Comparison of ENCODE assay signal across 8 cellular contexts in the genomic region with DNA sequence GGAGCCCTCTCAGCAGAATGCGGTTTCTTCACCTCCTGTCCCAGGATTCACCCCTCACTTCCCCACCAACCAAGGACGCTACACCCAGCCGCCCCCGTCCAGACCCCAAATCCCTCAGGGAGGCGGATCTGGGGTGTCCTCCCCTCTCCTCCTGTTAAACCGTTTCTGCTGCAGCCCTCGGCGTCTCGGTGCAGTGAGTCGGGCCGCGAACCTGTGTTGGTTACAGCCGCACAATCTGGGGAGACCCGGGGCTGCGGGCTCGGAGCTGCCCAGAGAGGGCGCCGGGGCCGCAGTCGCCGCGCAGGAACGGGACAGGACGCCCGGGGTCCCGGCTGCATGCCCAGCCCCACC. TPM values are rescaled to one million over a fixed set of nuclear protein-coding genes. Genes with fewer than 3 reads are reported as not detected.
A peak's percentile ranks its signal among the peaks of the same experiment; 100 is the strongest.
DNase-seq lines count a peak whose midpoint lies in the region; ATAC-seq, FAIRE-seq and TF ChIP-seq lines count a peak whose summit lies in the region.
"Not testable (repeated sequence)": the region's sequence is repeated elsewhere in the genome, so short reads cannot be mapped to it uniquely, and the experiment has no call there.

No MANE protein-coding gene starts in this region.

- H3K4me1 ChIP-seq in keratinocyte (ENCODE audit: control insufficient read depth, extremely low read depth, insufficient read depth, low read length); aorta (ENCODE audit: control insufficient read depth in 1 of 2, insufficient read depth in 2 of 2, low read length in 2 of 2): not testable (repeated sequence)

- peak overlapping the region; percentile 88 for H2AFZ ChIP-seq in keratinocyte (ENCODE audit: control insufficient read depth, low read length)

- dilution Hi-C loops in keratinocyte (cut with MboI; ENCODE audit: extremely low pct_ligation_motif_present, low sequenced_read_pairs): not testable (repeated sequence)

- not testable (repeated sequence) for H3K79me2 ChIP-seq in keratinocyte (ENCODE audit: control insufficient read depth, insufficient read depth, low read length)

- ATAC-seq in GM18867 (IDR thresholded peaks at IDR 0.05; ENCODE audit: unreplicated experiment) (peak; percentile 7), HG03039 (IDR thresholded peaks at IDR 0.05; ENCODE audit: unreplicated experiment) (peak; percentile 26)
- not testable (repeated sequence) for ATAC-seq in sciatic nerve; aorta (ENCODE audit: low FRiP score)

- 0 to 1% methylated on average over 17 to 26 of the region's 26 CpGs for WGBS in aorta, 2 donors

- not testable (repeated sequence) for H3K9me3 ChIP-seq in keratinocyte (ENCODE audit: control insufficient read depth, low read depth, low read length); aorta (ENCODE audit: control insufficient read depth, low read length)

- FAIRE-seq in keratinocyte (lab: Jason Lieb, UNC): not testable (repeated sequence)

- H3K36me3 ChIP-seq in keratinocyte (ENCODE audit: control insufficient read depth in 2 of 2, extremely low read depth in 1 of 2, insufficient read depth in 2 of 2, low read length in 2 of 2); aorta (ENCODE audit: control insufficient read depth in 1 of 2, insufficient read depth in 2 of 2, low read length in 1 of 2): not testable (repeated sequence)

- DNase-seq in NCI-H1417 (lab: John Stamatoyannopoulos, UW) (peak in 2 of 3 experiments; percentile 14 to 80), sciatic nerve (ENCODE audit: low spot score) (peak; percentile 58)
- DNase-seq in activated CD4-positive, alpha-beta T cell treated with anti-CD3 and anti-CD28 coated beads, Interleukin-2, amount 50 U/mL, for 1 hour: peak; percentile 6
- not testable (repeated sequence) for DNase-seq in keratinocyte (ENCODE audit: low read depth, low spot score); aorta

- H3K9me3 Mint-ChIP-seq in dendritic cell treated with granulocyte-macrophage colony-stimulating factor and Interleukin-4, amounts not matched to agents 40 ng/mL and 50 ng/mL, for 4 days: peaks cover 40% of the 10 kb centered on the region

- not testable (repeated sequence) for H3K27me3 Mint-ChIP-seq in dendritic cell treated with granulocyte-macrophage colony-stimulating factor and Interleukin-4, amounts not matched to agents 40 ng/mL and 50 ng/mL, for 4 days

- H3K27ac ChIP-seq in keratinocyte (ENCODE audit: control insufficient read depth, insufficient read depth, low read length): peak overlapping the region; percentile 31
- peak overlapping the region in 1 of 2 donors; percentile 61 for H3K27ac ChIP-seq in aorta (ENCODE audit: low read depth in 1 of 2, low read length in 2 of 2)

- H3K4me3 ChIP-seq in keratinocyte (ENCODE audit: control insufficient read depth in 2 of 3, extremely low read depth in 1 of 3, insufficient read depth in 2 of 3, low read depth in 1 of 3, low read length in 3 of 3) (peak overlapping the region; percentile 68 to 78 (median 70)), aorta (ENCODE audit: low read length in 2 of 2) (peak overlapping the region; percentile 75 to 97)

- peaks cover 19% of the 10 kb centered on the region for H3K36me3 Mint-ChIP-seq in dendritic cell treated with granulocyte-macrophage colony-stimulating factor and Interleukin-4, amounts not matched to agents 40 ng/mL and 50 ng/mL, for 4 days (ENCODE audit: low read depth)

- H3K4me1 Mint-ChIP-seq in dendritic cell treated with granulocyte-macrophage colony-stimulating factor and Interleukin-4, amounts not matched to agents 40 ng/mL and 50 ng/mL, for 4 days (ENCODE audit: low read depth): peaks cover 12% of the 10 kb centered on the region

- peak overlapping the region; percentile 100 for H3K4me3 Mint-ChIP-seq in dendritic cell treated with granulocyte-macrophage colony-stimulating factor and Interleukin-4, amounts not matched to agents 40 ng/mL and 50 ng/mL, for 4 days

- not testable (repeated sequence) for H3K27me3 ChIP-seq in keratinocyte (ENCODE audit: control insufficient read depth, extremely low read depth, insufficient read depth, low read length); aorta (ENCODE audit: control insufficient read depth in 1 of 2, insufficient read depth in 2 of 2, low read length in 1 of 2)

- intact Hi-C loops in dendritic cell treated with granulocyte-macrophage colony-stimulating factor and Interleukin-4, amounts not matched to agents 40 ng/mL and 50 ng/mL, for 4 days (cut with micrococcal nuclease): loop anchor here (2.0 kb wide), 2 partner anchors 44 to 146 kb away; a partner anchor contains a TSS
- intact Hi-C loops in sciatic nerve (cut with DNase I); aorta (cut with DNase I): not testable (repeated sequence)

- TF ChIP-seq CTCF in keratinocyte (optimal IDR thresholded peaks at IDR 0.05 in 1 of 3, IDR thresholded peaks at IDR 0.05 in 1 of 3, conservative IDR thresholded peaks at IDR 0.05 in 1 of 3; ENCODE audit: extremely low read depth in 1 of 3, insufficient read depth in 2 of 3, low read length in 3 of 3): not testable (repeated sequence)

- peak overlapping the region; percentile 80 for H3K4me2 ChIP-seq in keratinocyte (ENCODE audit: control insufficient read depth, extremely low read depth, insufficient read depth, low read depth, low read length)

- peak overlapping the region; percentile 89 for H3K27ac Mint-ChIP-seq in dendritic cell treated with granulocyte-macrophage colony-stimulating factor and Interleukin-4, amounts not matched to agents 40 ng/mL and 50 ng/mL, for 4 days

- peak overlapping the region; percentile 74 for H3K9ac ChIP-seq in keratinocyte (ENCODE audit: control insufficient read depth, extremely low read depth, insufficient read depth, low read length)

- H4K20me1 ChIP-seq in keratinocyte (ENCODE audit: control insufficient read depth, extremely low read depth, insufficient read depth, low read length): not testable (repeated sequence)

- H3K9me1 ChIP-seq in keratinocyte (ENCODE audit: control insufficient read depth, extremely low read depth, insufficient read depth, low read length): not testable (repeated sequence)

RNA-seq across cellular contexts. Expression of a gene that starts 0.4 kb away (rescaled TPM):
- polyA plus RNA-seq in keratinocyte: 1.8 to 3.1 TPM (median 2.4 TPM) in 3 replicates
- 0.49 TPM for polyA plus RNA-seq in keratinocyte (2011; ENCODE audit: low read depth)
- 0.52 and 1.5 TPM in 2 replicates for polyA plus RNA-seq in keratinocyte (2011; cell fraction: cytosol; rRNA removed)
- 4.6 and 5.3 TPM in 2 replicates for polyA plus RNA-seq in keratinocyte (2011; cell fraction: nucleus; rRNA removed)
- 1.5 and 1.8 TPM in 2 replicates for polyA plus RNA-seq in keratinocyte (2012; ENCODE audit: low replicate concordance)
- 0.46 to 7.4 TPM (median 2.9 TPM) in 3 replicates for polyA minus RNA-seq in keratinocyte
- 3.3 TPM for polyA minus RNA-seq in keratinocyte (2011; cell fraction: cytosol; rRNA and poly(A)+ RNA removed)
- polyA minus RNA-seq in keratinocyte (2011; cell fraction: nucleus; rRNA and poly(A)+ RNA removed): 5.1 and 10.2 TPM in 2 replicates
- 6.8 TPM for total RNA-seq in sciatic nerve
- total RNA-seq in aorta: 1 to 10 TPM; 3.8 to 5.5 TPM
- polyA plus RNA-seq in aorta: 1 to 10 TPM; 1.6 to 2.3 TPM

RNA-seq across cellular contexts. Expression of a gene that starts 39.3 kb away (rescaled TPM):
- polyA plus RNA-seq in keratinocyte (1.6 to 3.1 TPM (median 2.2 TPM) in 3 replicates), aorta (1 to 10 TPM; 2.4 to 3.9 TPM)
- polyA plus RNA-seq in keratinocyte (2011; ENCODE audit: low read depth): 1.7 TPM
- 0.95 and 1.8 TPM in 2 replicates for polyA plus RNA-seq in keratinocyte (2011; cell fraction: cytosol; rRNA removed)
- 4.8 and 5.0 TPM in 2 replicates for polyA plus RNA-seq in keratinocyte (2011; cell fraction: nucleus; rRNA removed)
- 1.2 and 1.7 TPM in 2 replicates for polyA plus RNA-seq in keratinocyte (2012; ENCODE audit: low replicate concordance)
- polyA minus RNA-seq in keratinocyte: 0.49 to 3.6 TPM (median 1.4 TPM) in 3 replicates
- 1.3 TPM for polyA minus RNA-seq in keratinocyte (2011; cell fraction: cytosol; rRNA and poly(A)+ RNA removed)
- polyA minus RNA-seq in keratinocyte (2011; cell fraction: nucleus; rRNA and poly(A)+ RNA removed): 4.1 and 6.9 TPM in 2 replicates
- total RNA-seq in sciatic nerve (7.4 TPM), aorta (1 to 10 TPM; 5.3 to 7.6 TPM)

RNA-seq across cellular contexts. Expression of a gene that starts 44.2 kb away (rescaled TPM):
- polyA plus RNA-seq in keratinocyte: 0.62 to 0.98 TPM (median 0.75 TPM) in 3 replicates
- polyA plus RNA-seq in keratinocyte (2011; ENCODE audit: low read depth): 0.07 TPM
- 0.30 and 0.43 TPM in 2 replicates for polyA plus RNA-seq in keratinocyte (2011; cell fraction: cytosol; rRNA removed)
- 1.7 and 2.0 TPM in 2 replicates for polyA plus RNA-seq in keratinocyte (2011; cell fraction: nucleus; rRNA removed)
- polyA plus RNA-seq in keratinocyte (2012; ENCODE audit: low replicate concordance): 0.50 TPM in 1 of 2 replicates, not detected in the other
- polyA minus RNA-seq in keratinocyte: 0.66 to 2.2 TPM (median 1.8 TPM) in 3 replicates
- 0.77 TPM for polyA minus RNA-seq in keratinocyte (2011; cell fraction: cytosol; rRNA and poly(A)+ RNA removed)
- 1.4 and 4.3 TPM in 2 replicates for polyA minus RNA-seq in keratinocyte (2011; cell fraction: nucleus; rRNA and poly(A)+ RNA removed)
- 5.8 TPM for total RNA-seq in sciatic nerve
- total RNA-seq in aorta: 1 to 10 TPM; 5.1 to 5.8 TPM
- polyA plus RNA-seq in aorta: 1 to 10 TPM in 1 of 2 donors, not detected in 1; 1.2 TPM
